8 cellular contexts compared by ENCODE assay signal in genomic region chr6:112087136-112087908, GRCh38. TPM values are rescaled to one million over a fixed set of nuclear protein-coding genes. Genes with fewer than 3 reads are reported as not detected.
DNase-seq lines count a peak whose midpoint lies in the region; ATAC-seq and TF ChIP-seq lines count a peak whose summit lies in the region.

FAM229B (plus strand) TSS chr6:112087591; CDS start chr6:112099284, 11,693 bp downstream.
TUBE1 (minus strand) TSS chr6:112087482; CDS start chr6:112087434, 48 bp downstream.

- CTCF ChIA-PET in CD4-positive, alpha-beta T cell (lab: Charles Lee): interaction anchor here (1.1 to 2.2 kb wide), 5 partner anchors 17 to 828 kb away, joined by 3 to 16 read pairs (median 4); a partner anchor contains a TSS
- CTCF ChIA-PET in activated CD4-positive, alpha-beta memory T cell treated with anti-CD3 and anti-CD28 coated beads for 36 hours (lab: Charles Lee): interaction anchor here (0.9 to 6.7 kb wide), 21 partner anchors 13 to 1772 kb away, joined by 3 to 133 read pairs (median 6); partner anchors contain the start of gene TRAF3IP2

- peak within 1 kb of the TSS; percentile 78 for H3K4me3 ChIP-seq in lower lobe of right lung

- peaks cover 23% of the 10 kb centered on the region for H3K36me3 ChIP-seq in lower lobe of right lung

- no peaks in the 10 kb centered on the region for H3K9me3 Mint-ChIP-seq in CD4-positive, alpha-beta T cell
- no peaks in the 10 kb centered on the region for H3K9me3 Mint-ChIP-seq in activated CD4-positive, alpha-beta memory T cell treated with anti-CD3 and anti-CD28 coated beads for 36 hours

- POLR2A ChIA-PET in CD4-positive, alpha-beta T cell (lab: Charles Lee): interaction anchor here (0.8 to 1.8 kb wide), 17 partner anchors 9 to 1273 kb away, joined by 3 to 11 read pairs (median 4); partner anchors contain the start of genes AMD1, CDK19, GTF3C6 and REV3L
- POLR2A ChIA-PET in activated CD4-positive, alpha-beta memory T cell treated with anti-CD3 and anti-CD28 coated beads for 36 hours (lab: Charles Lee): interaction anchor here (0.8 to 1.9 kb wide), 10 partner anchors 11 to 1907 kb away, joined by 3 to 9 read pairs (median 3); partner anchors contain the start of genes CDC40, REV3L and TRAF3IP2

- intact Hi-C loops in CD4-positive, alpha-beta T cell (cut with DNase I, micrococcal nuclease): loop anchor here (1.0 to 10.0 kb wide), 6 partner anchors 44 to 1903 kb away; partner anchors contain the start of genes CDC40 (in 1 of the 2) and REV3L (in 1 of the 2)
- intact Hi-C loops in activated CD4-positive, alpha-beta memory T cell treated with anti-CD3 and anti-CD28 coated beads for 36 hours (cut with micrococcal nuclease): loop anchor here (1.0 to 10.0 kb wide), 12 partner anchors 29 to 1771 kb away; partner anchors contain the start of genes CDK19, FYN and REV3L
- intact Hi-C loops in lower lobe of right lung (cut with DNase I): no loop called here

- peaks cover 28% of the 10 kb centered on the region for H3K27me3 Mint-ChIP-seq in CD4-positive, alpha-beta T cell
- peaks cover 11% of the 10 kb centered on the region for H3K27me3 Mint-ChIP-seq in activated CD4-positive, alpha-beta memory T cell treated with anti-CD3 and anti-CD28 coated beads for 36 hours

- DNase-seq in CD4-positive, alpha-beta T cell: peak; percentile 81 to 93 (median 84)
- DNase-seq in NCI-H774 (lab: John Stamatoyannopoulos, UW) (peak; percentile 99), lower lobe of right lung (peak; percentile 96)
- DNase-seq in activated CD4-positive, alpha-beta memory T cell treated with anti-CD3 and anti-CD28 coated beads for 36 hours: peak; percentile 94
- DNase-seq in effector CD8-positive, alpha-beta T cell (lab: John Stamatoyannopoulos, UW): peak; percentile 81
- DNase-seq in stimulated activated CD4-positive, alpha-beta T cell treated with anti-CD3 and anti-CD28 coated beads, TNF-alpha, amount 100 ng/mL, for 24 hours (ENCODE audit: low read depth in 3 of 3): peak; percentile 74 to 88 (median 79)

- H3K4me3 Mint-ChIP-seq in CD4-positive, alpha-beta T cell: no peak within 1 kb of the TSS
- no peak within 1 kb of the TSS for H3K4me3 Mint-ChIP-seq in activated CD4-positive, alpha-beta memory T cell treated with anti-CD3 and anti-CD28 coated beads for 36 hours

- peaks cover 6% of the 10 kb centered on the region for H3K27me3 ChIP-seq in CD4-positive, alpha-beta T cell (ENCODE audit: control insufficient read depth, insufficient read depth, low read length)
- no peaks in the 10 kb centered on the region for H3K27me3 ChIP-seq in lower lobe of right lung (ENCODE audit: low read depth)

- H3K4me1 Mint-ChIP-seq in CD4-positive, alpha-beta T cell (ENCODE audit: low read depth): peaks cover 11% of the 10 kb centered on the region
- peaks cover 9% of the 10 kb centered on the region for H3K4me1 Mint-ChIP-seq in activated CD4-positive, alpha-beta memory T cell treated with anti-CD3 and anti-CD28 coated beads for 36 hours (ENCODE audit: low read depth)

- no peak within 1 kb of the TSS for H3K27ac Mint-ChIP-seq in CD4-positive, alpha-beta T cell
- H3K27ac Mint-ChIP-seq in activated CD4-positive, alpha-beta memory T cell treated with anti-CD3 and anti-CD28 coated beads for 36 hours: no peak within 1 kb of the TSS

- no peaks in the 10 kb centered on the region for H3K9me3 ChIP-seq in CD4-positive, alpha-beta T cell (ENCODE audit: control insufficient read depth, low read length)
- H3K9me3 ChIP-seq in lower lobe of right lung: no peaks in the 10 kb centered on the region

- ATAC-seq in CD4-positive, alpha-beta T cell (ENCODE audit: poor library complexity): peak; percentile 97
- peak; percentile 98 for ATAC-seq in GM19397 (IDR thresholded peaks at IDR 0.05; ENCODE audit: unreplicated experiment)
- peak; percentile 98 for ATAC-seq in HG03565 (IDR thresholded peaks at IDR 0.05; ENCODE audit: unreplicated experiment)
- peak; percentile 98 to 100 for ATAC-seq in lower lobe of right lung

- H3K4me1 ChIP-seq in lower lobe of right lung: peaks cover 18% of the 10 kb centered on the region

- no peak for TF ChIP-seq CTCF in CD4-positive, alpha-beta T cell (IDR thresholded peaks at IDR 0.05)
- no peak for TF ChIP-seq CTCF in lower lobe of right lung (IDR thresholded peaks at IDR 0.05)

- H3K27ac ChIP-seq in CD4-positive, alpha-beta T cell (ENCODE audit: low read depth, low read length): peak within 1 kb of the TSS; percentile 60
- H3K27ac ChIP-seq in lower lobe of right lung: peak within 1 kb of the TSS; percentile 88

- H3K36me3 Mint-ChIP-seq in CD4-positive, alpha-beta T cell (ENCODE audit: low read depth): peaks cover 33% of the 10 kb centered on the region
- H3K36me3 Mint-ChIP-seq in activated CD4-positive, alpha-beta memory T cell treated with anti-CD3 and anti-CD28 coated beads for 36 hours: peaks cover 12% of the 10 kb centered on the region

RNA-seq across cellular contexts. Expression of gene FAM229B, which starts in this region (rescaled TPM):
- total RNA-seq in CD4-positive, alpha-beta T cell: 1 to 10 TPM; 3.6 to 4.4 TPM
- 1 to 10 TPM; 6.7 to 7.3 TPM for total RNA-seq in activated CD4-positive, alpha-beta memory T cell treated with anti-CD3 and anti-CD28 coated beads for 36 hours
- total RNA-seq in lower lobe of right lung: 13.6 TPM

RNA-seq across cellular contexts. Expression of gene TUBE1, which starts in this region (rescaled TPM):
- 10 to 100 TPM; 28.2 to 30.8 TPM for total RNA-seq in CD4-positive, alpha-beta T cell
- total RNA-seq in activated CD4-positive, alpha-beta memory T cell treated with anti-CD3 and anti-CD28 coated beads for 36 hours: 10 to 100 TPM; 37.2 to 39.2 TPM
- 22.2 TPM for total RNA-seq in lower lobe of right lung

Comparison
In these comparisons a context has a peak if more than half of its experiments do, and no peak if none do; other contexts are left out.
1. Peak in every context shown above with its lines: DNase-seq, ATAC-seq, H3K4me3 ChIP-seq and H3K27ac ChIP-seq.